In the genomic region with DNA sequence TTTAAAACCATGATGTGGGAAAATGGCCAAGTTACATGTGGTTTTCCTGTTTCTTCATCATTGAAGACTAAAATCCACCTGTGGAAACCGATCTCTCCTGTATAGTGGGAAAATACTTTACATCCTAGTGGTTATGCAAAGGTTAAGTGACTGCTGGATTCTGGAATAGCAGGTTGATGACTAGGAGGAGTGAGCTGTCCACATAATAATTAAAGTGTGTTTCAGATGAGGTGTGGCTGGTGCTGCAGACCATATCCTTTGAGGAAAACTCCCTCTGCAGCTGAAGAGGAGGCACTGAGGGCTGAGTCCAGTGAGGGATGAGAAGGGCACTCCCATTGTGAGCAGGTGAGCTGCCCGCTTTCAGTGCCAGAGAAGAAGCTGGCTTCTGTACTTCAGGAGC, we compare ENCODE assay signal across 23 cellular contexts. TPM values are rescaled to one million over a fixed set of nuclear protein-coding genes. Genes with fewer than 3 reads are reported as not detected.
DNase-seq lines count a peak whose midpoint lies in the region; ATAC-seq, FAIRE-seq and TF ChIP-seq lines count a peak whose summit lies in the region.
"Had no signal": no experiment of that assay in that cellular context is flagged by ENCODE, and none has a peak within 500 bp of the region (broad histone marks: within the 10 kb centered on the region; RNA-seq: fewer than 3 reads in every experiment).

No MANE protein-coding gene starts in this region.

- H2BK12ac ChIP-seq in mesenchymal stem cell (ENCODE audit: low read length in 2 of 2): no peak overlapping the region

- H4K91ac ChIP-seq in mesenchymal stem cell (ENCODE audit: low read length): no peak overlapping the region

- no peak for TF ChIP-seq POLR2A in GM12891 (IDR thresholded peaks at IDR 0.05; ENCODE audit: low read depth, low read length)

- no peak for ATAC-seq in HG02938 (IDR thresholded peaks at IDR 0.05; ENCODE audit: unreplicated experiment)
- ATAC-seq: activated CD4-positive, alpha-beta T cell treated with anti-CD3 and anti-CD28 coated beads for 36 hours; body of pancreas had no signal

- H3K18ac ChIP-seq in mesenchymal stem cell (ENCODE audit: low read depth in 1 of 2, low read length in 2 of 2): no peak overlapping the region

- H3K27me3 Mint-ChIP-seq in activated T-cell treated with anti-CD3 and anti-CD28 coated beads, Interleukin-2, amount 50 U/mL, for 24 hours: no peaks in the 10 kb centered on the region
- H3K27me3 Mint-ChIP-seq: activated CD4-positive, alpha-beta T cell treated with anti-CD3 and anti-CD28 coated beads for 36 hours; CD8-positive, alpha-beta memory T cell had no signal

- no peak overlapping the region for H2BK120ac ChIP-seq in mesenchymal stem cell (ENCODE audit: low read depth, low read length)

- WGBS in mesenchymal stem cell: 51% methylated on average over 2 of the region's 2 CpGs

- H3K9me3 ChIP-seq in mesenchymal stem cell (ENCODE audit: control insufficient read depth, low read length): no peaks in the 10 kb centered on the region
- H3K9me3 ChIP-seq: body of pancreas, HAP-1, stomach had no signal

- H3K4me2 ChIP-seq in mesenchymal stem cell (ENCODE audit: low read length, poor library complexity, severe bottlenecking): no peak overlapping the region

- H3K4me1 Mint-ChIP-seq in activated T-cell treated with anti-CD3 and anti-CD28 coated beads, Interleukin-2, amount 50 U/mL, for 24 hours (ENCODE audit: low read depth): no peaks in the 10 kb centered on the region
- H3K4me1 Mint-ChIP-seq: activated CD4-positive, alpha-beta T cell treated with anti-CD3 and anti-CD28 coated beads for 36 hours; activated naive CD8-positive, alpha-beta T cell treated with anti-CD3 and anti-CD28 coated beads for 36 hours; CD8-positive, alpha-beta memory T cell had no signal

- no peaks in the 10 kb centered on the region for H3K36me3 ChIP-seq in bronchial epithelial cell (ENCODE audit: control insufficient read depth, insufficient read depth, low read length)
- peaks cover 0 to 2% of the 10 kb centered on the region in 2 experiments for H3K36me3 ChIP-seq in mesenchymal stem cell (ENCODE audit: control insufficient read depth in 1 of 2, insufficient read depth in 2 of 2, low read depth in 1 of 2, low read length in 2 of 2)
- H3K36me3 ChIP-seq: HAP-1, stomach had no signal

- H3K4me3 ChIP-seq in bronchial epithelial cell (ENCODE audit: low read depth, low read length) (no peak overlapping the region), mesenchymal stem cell (ENCODE audit: insufficient read depth in 1 of 2, low read depth in 1 of 2, low read length in 2 of 2) (no peak overlapping the region)
- H3K4me3 ChIP-seq: body of pancreas, HAP-1, stomach had no signal

- FAIRE-seq in bronchial epithelial cell (lab: Jason Lieb, UNC) (no peak), GM12891 (lab: Jason Lieb, UNC) (no peak)
- FAIRE-seq: islet of Langerhans had no signal

- no peak overlapping the region for H3K27ac ChIP-seq in mesenchymal stem cell (ENCODE audit: low read length, poor library complexity, severe bottlenecking)
- H3K27ac ChIP-seq: body of pancreas, stomach had no signal

- no peak overlapping the region for H2BK5ac ChIP-seq in mesenchymal stem cell (ENCODE audit: low read depth, low read length, poor library complexity, severe bottlenecking)

- no peak overlapping the region for H4K8ac ChIP-seq in mesenchymal stem cell (ENCODE audit: low read length)

- H2AFZ ChIP-seq in mesenchymal stem cell (ENCODE audit: low read depth, low read length): no peak overlapping the region

- H3K14ac ChIP-seq in mesenchymal stem cell (ENCODE audit: low read length in 2 of 2): no peak overlapping the region

- H3K4me1 ChIP-seq in mesenchymal stem cell (ENCODE audit: control insufficient read depth, insufficient read depth, low read depth, low read length): no peaks in the 10 kb centered on the region
- H3K4me1 ChIP-seq: body of pancreas, stomach had no signal

- no peak overlapping the region for H3K4ac ChIP-seq in mesenchymal stem cell (ENCODE audit: low read depth in 1 of 2, low read length in 2 of 2)

- H3K27me3 ChIP-seq in bronchial epithelial cell (ENCODE audit: control insufficient read depth, insufficient read depth, low read length) (peaks cover 1% of the 10 kb centered on the region), mesenchymal stem cell (ENCODE audit: control insufficient read depth in 1 of 2, insufficient read depth in 1 of 2, low read length in 2 of 2) (no peaks in the 10 kb centered on the region)
- H3K27me3 ChIP-seq: body of pancreas, stomach had no signal

- H3K9ac ChIP-seq in mesenchymal stem cell (ENCODE audit: low read length): peak overlapping the region; percentile 42

- no peak overlapping the region for H3K27ac Mint-ChIP-seq in activated T-cell treated with anti-CD3 and anti-CD28 coated beads, Interleukin-2, amount 50 U/mL, for 24 hours
- H3K27ac Mint-ChIP-seq: activated CD4-positive, alpha-beta T cell treated with anti-CD3 and anti-CD28 coated beads for 36 hours; activated naive CD8-positive, alpha-beta T cell treated with anti-CD3 and anti-CD28 coated beads for 36 hours; activated T-helper 1 cell treated with anti-CD3 and anti-CD28 coated beads, Interleukin-12 subunit alpha, Interleukin-12 subunit beta, Interleukin-2, Interleukin-4 antibody, amounts not matched to agents 30 ng/mL and 10 ng/mL and 1 ng/mL, durations not matched to agents 14 hours and 24 hours and 36 hours; CD8-positive, alpha-beta memory T cell; type B pancreatic cell had no signal

- H3K4me3 Mint-ChIP-seq in activated T-cell treated with anti-CD3 and anti-CD28 coated beads, Interleukin-2, amount 50 U/mL, for 24 hours: no peak overlapping the region
- H3K4me3 Mint-ChIP-seq: activated CD4-positive, alpha-beta T cell treated with anti-CD3 and anti-CD28 coated beads for 36 hours; activated naive CD8-positive, alpha-beta T cell treated with anti-CD3 and anti-CD28 coated beads for 36 hours; activated T-helper 1 cell treated with anti-CD3 and anti-CD28 coated beads, Interleukin-12 subunit alpha, Interleukin-12 subunit beta, Interleukin-2, Interleukin-4 antibody, amounts not matched to agents 30 ng/mL and 10 ng/mL and 1 ng/mL, durations not matched to agents 14 hours and 24 hours and 36 hours; CD8-positive, alpha-beta memory T cell; type B pancreatic cell had no signal

- no peak overlapping the region for H2BK15ac ChIP-seq in mesenchymal stem cell (ENCODE audit: low read depth, poor library complexity, severe bottlenecking)

- no peaks in the 10 kb centered on the region for H3K9me3 Mint-ChIP-seq in activated T-cell treated with anti-CD3 and anti-CD28 coated beads, Interleukin-2, amount 50 U/mL, for 24 hours

- no peak overlapping the region for H2AK5ac ChIP-seq in mesenchymal stem cell (ENCODE audit: low read length, severe bottlenecking)

- peak; percentile 4 for DNase-seq in Daoy (ENCODE audit: low read depth)
- peak; percentile 38 for DNase-seq in NCI-H510A treated with DMSO at 0.1 percent for 48 hours (lab: John Stamatoyannopoulos, UW)
- peak; percentile 68 for DNase-seq in bronchial epithelial cell (ENCODE audit: low read depth)
- DNase-seq in mesenchymal stem cell: no peak
- no peak for DNase-seq in GM12891 (ENCODE audit: insufficient read length, low spot score)
- no peak for DNase-seq in Ammon's horn (ENCODE audit: low spot score)
- DNase-seq in activated T-cell treated with anti-CD3 and anti-CD28 coated beads, Interleukin-2, amount 50 U/mL, for 24 hours: no peak
- DNase-seq: activated CD4-positive, alpha-beta T cell treated with anti-CD3 and anti-CD28 coated beads for 36 hours; activated naive CD8-positive, alpha-beta T cell treated with anti-CD3 and anti-CD28 coated beads for 36 hours; body of pancreas; CD8-positive, alpha-beta memory T cell; cortex of kidney; foreskin melanocyte; hippocampal formation; IMR-90; NCI-H187; stimulated activated CD4-positive, alpha-beta T cell treated with anti-CD3 and anti-CD28 coated beads, Interleukin-12 subunit alpha, Interleukin-12 subunit beta, amount 100 ng/mL, for 4 hours; stomach had no signal

- peak; percentile 4 for TF ChIP-seq CTCF in bronchial epithelial cell (IDR thresholded peaks at IDR 0.05; ENCODE audit: insufficient read depth, low read length, severe bottlenecking)

- no peak overlapping the region for H3K23ac ChIP-seq in mesenchymal stem cell (ENCODE audit: low read length in 2 of 2)

- H3K36me3 Mint-ChIP-seq in activated T-cell treated with anti-CD3 and anti-CD28 coated beads, Interleukin-2, amount 50 U/mL, for 24 hours (ENCODE audit: low read depth): no peaks in the 10 kb centered on the region
- H3K36me3 Mint-ChIP-seq: activated naive CD8-positive, alpha-beta T cell treated with anti-CD3 and anti-CD28 coated beads for 36 hours; CD8-positive, alpha-beta memory T cell had no signal

- no peaks in the 10 kb centered on the region for H3K79me1 ChIP-seq in mesenchymal stem cell (replicated peaks; ENCODE audit: low read length, poor library complexity, severe bottlenecking)

TF ChIP-seq in GM12891, 5 proteins besides CTCF, POLR2A, EP300 and RAD21:
- TF ChIP-seq TAF1 (IDR thresholded peaks at IDR 0.05; ENCODE audit: low read depth, low read length) (no peak), PAX5 (IDR thresholded peaks at IDR 0.05; ENCODE audit: insufficient read depth, low read length, severe bottlenecking) (no peak), POU2F2 (IDR thresholded peaks at IDR 0.05; ENCODE audit: low read depth, low read length) (no peak), SPI1 (IDR thresholded peaks at IDR 0.05; ENCODE audit: low read depth, low read length) (no peak), POLR2AphosphoS5 (IDR thresholded peaks at IDR 0.05; ENCODE audit: low read depth, low read length) (no peak)

RNA-seq across cellular contexts. Expression of gene DCLK1, which starts 43.2 kb away (rescaled TPM):
- total RNA-seq in Daoy (2014; rRNA removed; shearing (Covaris generic)): 7.0 and 8.9 TPM in 2 replicates
- under 0.01 and 0.13 TPM in 2 replicates for total RNA-seq in bronchial epithelial cell
- 0.03 TPM for polyA plus RNA-seq in mesenchymal stem cell (2013, experiment 1 of 2)
- polyA plus RNA-seq in mesenchymal stem cell (2013, experiment 2 of 2): not detected
- polyA plus RNA-seq in GM12891 (2012; ENCODE audit: low read depth, missing spikeins): not detected
- total RNA-seq: activated CD4-positive, alpha-beta T cell treated with anti-CD3 and anti-CD28 coated beads for 36 hours; activated naive CD8-positive, alpha-beta T cell treated with anti-CD3 and anti-CD28 coated beads for 36 hours; activated T-helper 1 cell treated with anti-CD3 and anti-CD28 coated beads, Interleukin-12 subunit alpha, Interleukin-12 subunit beta, Interleukin-2, Interleukin-4 antibody, amounts not matched to agents 30 ng/mL and 10 ng/mL and 1 ng/mL, durations not matched to agents 14 hours and 24 hours and 36 hours; CD8-positive, alpha-beta memory T cell had no signal
- polyA plus RNA-seq: CD8-positive, alpha-beta memory T cell had no signal

Comparison
In these comparisons a context has a peak if more than half of its experiments do, and no peak if none do; other contexts are left out.
1. DNase-seq: peak in Daoy (single experiment), NCI-H510A treated with DMSO at 0.1 percent for 48 hours (single experiment) and bronchial epithelial cell (single experiment); none in mesenchymal stem cell (single experiment), GM12891 (single experiment), Ammon's horn (single experiment) and activated T-cell treated with anti-CD3 and anti-CD28 coated beads, Interleukin-2, amount 50 U/mL, for 24 hours (single experiment).